8 cellular contexts compared by ENCODE assay signal in the genomic region with DNA sequence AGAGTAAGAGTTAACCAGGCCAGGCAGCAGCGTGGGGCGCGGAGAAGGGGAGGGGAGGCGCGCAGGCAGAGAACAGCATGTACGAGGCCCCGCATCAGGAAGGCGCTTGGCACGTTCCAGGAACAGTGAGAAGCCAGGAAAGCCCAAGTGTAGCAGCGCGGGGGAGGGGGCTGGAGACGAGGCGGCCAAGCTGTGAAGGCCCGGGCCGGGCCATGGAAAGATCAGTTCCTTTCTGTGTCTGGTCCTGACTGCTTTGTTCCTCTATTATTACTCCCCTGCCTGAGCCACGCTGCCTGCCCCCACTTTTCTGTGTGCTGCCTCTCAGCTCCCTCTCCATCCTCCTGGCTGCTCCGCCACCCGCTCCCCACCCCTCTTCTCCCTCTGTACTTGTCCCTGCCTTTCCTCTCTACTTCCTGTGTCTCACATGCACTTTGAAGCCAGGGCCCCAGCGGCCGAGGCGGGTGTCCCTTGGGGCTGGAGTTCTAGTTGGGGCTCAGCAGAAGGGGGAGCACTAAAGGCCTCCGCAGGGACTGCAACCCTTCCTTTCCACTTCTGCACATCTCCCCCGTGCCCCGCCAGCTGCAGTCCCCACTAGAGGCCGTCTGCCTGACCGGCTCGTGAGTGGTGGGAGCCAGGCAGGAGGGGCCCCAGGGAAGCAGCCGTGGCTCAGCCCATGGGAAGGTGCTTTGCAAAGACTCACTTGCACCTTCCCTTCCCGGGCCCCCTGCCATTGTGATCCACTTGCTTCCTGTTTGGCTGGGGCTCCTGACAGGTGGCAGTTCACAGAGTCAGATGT.
DNase-seq lines count a peak whose midpoint lies in the region; ATAC-seq and TF ChIP-seq lines count a peak whose summit lies in the region.

No MANE protein-coding gene starts in this region.

- no peak overlapping the region for H3K27ac ChIP-seq in foreskin keratinocyte
- H3K27ac ChIP-seq in neural progenitor cell = no peak overlapping the region
- H3K27ac ChIP-seq in MM.1S (ENCODE audit: low read length) = no peak overlapping the region

- H3K4me3 ChIP-seq in BE2C (ENCODE audit: low read depth, low read length) (no peak overlapping the region), neural progenitor cell (no peak overlapping the region), MM.1S (ENCODE audit: low read length) (no peak overlapping the region)

- peaks cover 4% of the 10 kb centered on the region for H3K36me3 Mint-ChIP-seq in neural progenitor cell

- peak overlapping the region; percentile 57 for H3K4me3 Mint-ChIP-seq in neural progenitor cell

- H2AFZ ChIP-seq in neural progenitor cell (replicated peaks) (peak overlapping the region; percentile 30), MM.1S (ENCODE audit: low read length) (no peak overlapping the region)

- H3K9ac ChIP-seq in neural progenitor cell = no peak overlapping the region
- no peak overlapping the region for H3K9ac ChIP-seq in MM.1S (ENCODE audit: low read length)

- TF ChIP-seq CTCF in BE2C (IDR thresholded peaks at IDR 0.05; ENCODE audit: low read depth, low read length) (no peak), foreskin keratinocyte (conservative IDR thresholded peaks at IDR 0.05) (no peak), neural progenitor cell (IDR thresholded peaks at IDR 0.05) (no peak), MM.1S (IDR thresholded peaks at IDR 0.05; ENCODE audit: low read length) (no peak)

- peak overlapping the region; percentile 90 for H3K27ac Mint-ChIP-seq in neural progenitor cell

- H3K4me2 ChIP-seq in neural progenitor cell (peak overlapping the region; percentile 60), MM.1S (ENCODE audit: low read depth, low read length) (no peak overlapping the region)

- H3K9me3 ChIP-seq in BE2C (no peaks in the 10 kb centered on the region), neural progenitor cell (ENCODE audit: low read depth) (no peaks in the 10 kb centered on the region), MM.1S (replicated peaks; ENCODE audit: insufficient read depth, low read length) (no peaks in the 10 kb centered on the region)

- H3K27me3 ChIP-seq in BE2C = no peaks in the 10 kb centered on the region
- no peaks in the 10 kb centered on the region for H3K27me3 ChIP-seq in foreskin keratinocyte
- no peaks in the 10 kb centered on the region for H3K27me3 ChIP-seq in neural progenitor cell
- H3K27me3 ChIP-seq in MM.1S (replicated peaks; ENCODE audit: insufficient read depth, low read length) = no peaks in the 10 kb centered on the region

- H3K9me3 Mint-ChIP-seq in neural progenitor cell = no peaks in the 10 kb centered on the region

- H3K36me3 ChIP-seq in BE2C (no peaks in the 10 kb centered on the region), neural progenitor cell (no peaks in the 10 kb centered on the region), MM.1S (replicated peaks; ENCODE audit: insufficient read depth, low read length) (no peaks in the 10 kb centered on the region)

- no peaks in the 10 kb centered on the region for H3K9me2 ChIP-seq in MM.1S (replicated peaks; ENCODE audit: insufficient read depth, low read length)

- H4K20me1 ChIP-seq in neural progenitor cell (ENCODE audit: low read depth) (no peaks in the 10 kb centered on the region), MM.1S (ENCODE audit: insufficient read depth, low read length) (no peaks in the 10 kb centered on the region)

- peaks cover 9% of the 10 kb centered on the region for H3K27me3 Mint-ChIP-seq in neural progenitor cell (ENCODE audit: insufficient read depth, low read depth)

- H3K4me1 ChIP-seq in BE2C = no peaks in the 10 kb centered on the region
- H3K4me1 ChIP-seq in foreskin keratinocyte = no peaks in the 10 kb centered on the region
- peaks cover 14% of the 10 kb centered on the region for H3K4me1 ChIP-seq in neural progenitor cell
- peaks cover 2% of the 10 kb centered on the region; the same call in 1 of the 2 replicates for H3K4me1 ChIP-seq in MM.1S (ENCODE audit: low read length)

- peak; percentile 12 for DNase-seq in BE2C
- peak; percentile 53 for DNase-seq in NCI-H69 (lab: John Stamatoyannopoulos, UW)
- no peak for DNase-seq in foreskin keratinocyte
- DNase-seq in neural progenitor cell (ENCODE audit: low spot score) = peak; percentile 73
- no peak for DNase-seq in MM.1S
- no peak for DNase-seq in kidney glomerular epithelial cell (lab: John Stamatoyannopoulos, UW)

- peaks cover 5% of the 10 kb centered on the region for H3F3A ChIP-seq in neural progenitor cell (ENCODE audit: low read depth)
- H3F3A ChIP-seq in MM.1S (ENCODE audit: insufficient read depth, low read length) = no peaks in the 10 kb centered on the region

- H3K79me2 ChIP-seq in neural progenitor cell (ENCODE audit: low read depth) = no peaks in the 10 kb centered on the region
- no peaks in the 10 kb centered on the region for H3K79me2 ChIP-seq in MM.1S (ENCODE audit: low read length)

- ATAC-seq in foreskin keratinocyte (peak; percentile 18), HG02759 (IDR thresholded peaks at IDR 0.05; ENCODE audit: unreplicated experiment) (no peak), GM18867 (IDR thresholded peaks at IDR 0.05; ENCODE audit: unreplicated experiment) (no peak)

- H3K4me1 Mint-ChIP-seq in neural progenitor cell = peaks cover 23% of the 10 kb centered on the region

Comparison
In these comparisons a context has a peak if more than half of its experiments do, and no peak if none do; other contexts are left out.
1. DNase-seq: peak in BE2C (single experiment), NCI-H69 (single experiment) and neural progenitor cell (single experiment); none in foreskin keratinocyte (0 of 2), MM.1S (single experiment) and kidney glomerular epithelial cell (single experiment).